ENCODE assay signal across 1 cellular context in genomic region chr22:46035742-46036557, GRCh38.
TF ChIP-seq lines count a peak whose summit lies in the region.

No MANE protein-coding gene starts in this region.

TF ChIP-seq in HEK293, 187 proteins besides CTCF, POLR2A, EP300 and RAD21 (continued from another document and continues in another):
- TF ChIP-seq KLF17 (tag by site-specific recombination; IDR thresholded peaks at IDR 0.05) (peak; percentile 90), ZNF701 (tag by site-specific recombination; IDR thresholded peaks at IDR 0.05) (no peak), ZFP41 (tag by site-specific recombination; IDR thresholded peaks at IDR 0.05; ENCODE audit: borderline replicate concordance) (no peak), ZNF23 (tag by site-specific recombination; IDR thresholded peaks at IDR 0.05; ENCODE audit: borderline replicate concordance) (no peak), ZNF571 (tag by site-specific recombination; IDR thresholded peaks at IDR 0.05) (no peak), ZNF544 (tag by site-specific recombination; IDR thresholded peaks at IDR 0.05) (no peak), ZNF18 (tag by site-specific recombination; IDR thresholded peaks at IDR 0.05) (no peak), ZNF19 (tag by site-specific recombination; IDR thresholded peaks at IDR 0.05; ENCODE audit: low read depth) (no peak), TSHZ1 (tag by site-specific recombination; IDR thresholded peaks at IDR 0.05; ENCODE audit: borderline replicate concordance) (no peak), ZNF677 (tag by site-specific recombination; IDR thresholded peaks at IDR 0.05) (no peak), ZNF24 (tag by site-specific recombination; IDR thresholded peaks at IDR 0.05) (0 out of 2 replicates have a peak, but pooled peaks have one; percentile 18), ZNF221 (tag by site-specific recombination; IDR thresholded peaks at IDR 0.05; ENCODE audit: borderline replicate concordance) (no peak), ZNF629 (tag by site-specific recombination; IDR thresholded peaks at IDR 0.05) (peak; percentile 89), REST (tag by site-specific recombination; IDR thresholded peaks at IDR 0.05) (no peak), ZBTB17 (tag by site-specific recombination; IDR thresholded peaks at IDR 0.05) (no peak), ZBTB8A (tag by site-specific recombination; IDR thresholded peaks at IDR 0.05) (no peak), ZBTB1 (tag by site-specific recombination; IDR thresholded peaks at IDR 0.05) (no peak), ZNF596 (tag by site-specific recombination; IDR thresholded peaks at IDR 0.05) (no peak), ZNF202 (tag by site-specific recombination; IDR thresholded peaks at IDR 0.05; ENCODE audit: borderline replicate concordance) (no peak), PRDM2 (tag by site-specific recombination; IDR thresholded peaks at IDR 0.05; ENCODE audit: borderline replicate concordance) (no peak), ZNF610 (tag by site-specific recombination; IDR thresholded peaks at IDR 0.05; ENCODE audit: borderline replicate concordance) (no peak), ZSCAN4 (tag by site-specific recombination; IDR thresholded peaks at IDR 0.05) (no peak), ZNF510 (tag by site-specific recombination; IDR thresholded peaks at IDR 0.05; ENCODE audit: insufficient replicate concordance) (no peak), ZNF416 (tag by site-specific recombination; IDR thresholded peaks at IDR 0.05) (no peak), TRIM28 (IDR thresholded peaks at IDR 0.05; ENCODE audit: borderline replicate concordance, low read length) (no peak), ZNF449 (tag by site-specific recombination; IDR thresholded peaks at IDR 0.05) (no peak), ZNF785 (tag by site-specific recombination; IDR thresholded peaks at IDR 0.05) (no peak), ZNF488 (tag by site-specific recombination; IDR thresholded peaks at IDR 0.05) (no peak), ZNF626 (tag by site-specific recombination; IDR thresholded peaks at IDR 0.05) (no peak), ZNF362 (tag by site-specific recombination; IDR thresholded peaks at IDR 0.05) (peak; percentile 69), ZNF704 (tag by site-specific recombination; IDR thresholded peaks at IDR 0.05) (no peak), KLF1 (tag by site-specific recombination; IDR thresholded peaks at IDR 0.05) (no peak; the same call in none of the 2 replicates), ZNF549 (tag by site-specific recombination; IDR thresholded peaks at IDR 0.05) (no peak), GLIS2 (tag by site-specific recombination; IDR thresholded peaks at IDR 0.05) (peak; percentile 83), ZNF623 (tag by site-specific recombination; IDR thresholded peaks at IDR 0.05) (no peak), ZSCAN30 (tag by site-specific recombination; IDR thresholded peaks at IDR 0.05) (no peak), OSR2 (tag by site-specific recombination; IDR thresholded peaks at IDR 0.05) (no peak), EGR2 (tag by site-specific recombination; IDR thresholded peaks at IDR 0.05; ENCODE audit: low read depth) (no peak), ZNF423 (tag by site-specific recombination; IDR thresholded peaks at IDR 0.05) (no peak), YY1 (tag by site-specific recombination; IDR thresholded peaks at IDR 0.05) (no peak)
